Comparison of ENCODE assay signal across 9 cellular contexts in the genomic region with DNA sequence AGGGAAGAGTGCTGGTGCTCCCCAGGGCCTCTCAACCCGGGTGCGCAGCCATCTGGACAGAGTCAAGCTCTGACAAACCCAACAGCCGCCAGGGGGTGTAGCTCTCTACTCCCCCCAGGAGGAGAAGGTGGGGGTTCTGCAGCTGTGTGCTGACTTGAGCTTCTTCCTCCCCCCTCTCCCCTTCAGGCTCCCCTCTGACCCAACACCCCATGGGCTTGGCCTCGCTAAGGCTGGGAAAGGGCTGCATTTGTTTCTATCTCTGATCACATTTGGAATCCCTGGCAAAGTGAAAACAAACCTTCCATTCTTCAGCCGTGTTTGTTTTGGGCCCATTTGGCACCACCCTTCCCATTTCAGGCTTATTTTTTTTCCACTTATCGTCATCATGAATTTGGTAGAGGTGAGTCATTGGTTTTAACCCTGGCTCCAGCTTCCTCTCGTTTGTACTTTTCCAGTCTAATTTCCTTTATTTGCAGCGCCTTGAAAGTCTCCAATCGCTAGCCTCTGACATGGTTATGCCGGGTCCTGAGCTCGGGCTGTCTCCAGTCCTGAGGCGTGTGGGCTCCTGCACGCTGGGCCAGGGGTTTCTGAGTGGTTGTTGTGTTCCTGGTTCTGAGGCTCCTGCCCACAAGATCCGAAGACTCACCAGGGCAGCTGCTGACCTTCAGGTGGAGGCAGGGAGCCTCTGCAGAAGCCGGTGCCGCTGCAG. TPM values are rescaled to one million over a fixed set of nuclear protein-coding genes. Genes with fewer than 3 reads are reported as not detected.
DNase-seq lines count a peak whose midpoint lies in the region; ATAC-seq and TF ChIP-seq lines count a peak whose summit lies in the region.
"Had no signal": no experiment of that assay in that cellular context is flagged by ENCODE, and none has a peak within 500 bp of the region (broad histone marks: within the 10 kb centered on the region; RNA-seq: fewer than 3 reads in every experiment).

No MANE protein-coding gene starts in this region.

- H3K27me3 Mint-ChIP-seq in endothelial cell (ENCODE audit: unreplicated experiment): peaks cover 5% of the 10 kb centered on the region
- H3K27me3 Mint-ChIP-seq: B cell had no signal

- TF ChIP-seq POLR2A in uterus (IDR thresholded peaks at IDR 0.05): peak; percentile 13 to 45

- H3K36me3 Mint-ChIP-seq in endothelial cell (ENCODE audit: low read depth, unreplicated experiment): peaks cover 54% of the 10 kb centered on the region

- no peaks in the 10 kb centered on the region for H3K27me3 ChIP-seq in uterus

- H3K4me3 Mint-ChIP-seq in endothelial cell (ENCODE audit: unreplicated experiment): no peak overlapping the region
- H3K4me3 Mint-ChIP-seq: B cell had no signal

- peaks cover 51% of the 10 kb centered on the region for H3K4me1 Mint-ChIP-seq in endothelial cell (ENCODE audit: unreplicated experiment)

- DNase-seq in NCI-H2081 (lab: John Stamatoyannopoulos, UW) (peak; percentile 48 to 73), NCI-H2081 treated with DMSO at 0.1 percent for 48 hours (lab: John Stamatoyannopoulos, UW) (no peak), brain pericyte (ENCODE audit: low read depth, low spot score) (peak; percentile 90), left colon (peak in 1 of 2 donors; percentile 34), uterus (peak; percentile 31 to 52), endothelial cell (ENCODE audit: low spot score) (no peak), ecto neural progenitor cell (ENCODE audit: low spot score) (no peak)

- intact Hi-C loops in left colon (cut with DNase I, micrococcal nuclease): no loop called here
- intact Hi-C loops in uterus (cut with DNase I; ENCODE audit: low total_unique reads): no loop called here

- ATAC-seq in left colon: peak; percentile 64
- no peak for ATAC-seq in GM21576 (IDR thresholded peaks at IDR 0.05; ENCODE audit: unreplicated experiment)

- H3K36me3 ChIP-seq in uterus: no peaks in the 10 kb centered on the region

- no peak overlapping the region for H3K4me3 ChIP-seq in uterus

- no peaks in the 10 kb centered on the region for H3K9me3 ChIP-seq in uterus

- no peaks in the 10 kb centered on the region for H3K9me3 Mint-ChIP-seq in endothelial cell (ENCODE audit: unreplicated experiment)

- peak in 3 of 4 experiments; percentile 13 to 48 (median 16) for TF ChIP-seq CTCF in uterus (IDR thresholded peaks at IDR 0.05)
- no peak for TF ChIP-seq CTCF in endothelial cell (IDR thresholded peaks at IDR 0.05; ENCODE audit: unreplicated experiment)

- H3K4me1 ChIP-seq in uterus: no peaks in the 10 kb centered on the region

- peak overlapping the region; percentile 77 to 88 for H3K27ac ChIP-seq in uterus

- H3K27ac Mint-ChIP-seq in endothelial cell (ENCODE audit: unreplicated experiment): no peak overlapping the region
- H3K27ac Mint-ChIP-seq: B cell had no signal

RNA-seq across cellular contexts. Expression of gene DAP, which starts 36.1 kb away (rescaled TPM):
- total RNA-seq in left colon (100 to 1,000 TPM; 125 TPM), uterus (10 to 100 TPM; 38.2 to 83.9 (median 50.0) TPM), endothelial cell (ENCODE audit: unreplicated experiment) (231 TPM)

Comparison
In these comparisons a context has a peak if more than half of its experiments do, and no peak if none do; other contexts are left out.
1. DNase-seq: peak in NCI-H2081 (2 of 2), brain pericyte (single experiment) and uterus (2 of 2); none in NCI-H2081 treated with DMSO at 0.1 percent for 48 hours (single experiment), endothelial cell (single experiment) and ecto neural progenitor cell (single experiment).